ENCODE assay signal across 8 cellular contexts in the genomic region with DNA sequence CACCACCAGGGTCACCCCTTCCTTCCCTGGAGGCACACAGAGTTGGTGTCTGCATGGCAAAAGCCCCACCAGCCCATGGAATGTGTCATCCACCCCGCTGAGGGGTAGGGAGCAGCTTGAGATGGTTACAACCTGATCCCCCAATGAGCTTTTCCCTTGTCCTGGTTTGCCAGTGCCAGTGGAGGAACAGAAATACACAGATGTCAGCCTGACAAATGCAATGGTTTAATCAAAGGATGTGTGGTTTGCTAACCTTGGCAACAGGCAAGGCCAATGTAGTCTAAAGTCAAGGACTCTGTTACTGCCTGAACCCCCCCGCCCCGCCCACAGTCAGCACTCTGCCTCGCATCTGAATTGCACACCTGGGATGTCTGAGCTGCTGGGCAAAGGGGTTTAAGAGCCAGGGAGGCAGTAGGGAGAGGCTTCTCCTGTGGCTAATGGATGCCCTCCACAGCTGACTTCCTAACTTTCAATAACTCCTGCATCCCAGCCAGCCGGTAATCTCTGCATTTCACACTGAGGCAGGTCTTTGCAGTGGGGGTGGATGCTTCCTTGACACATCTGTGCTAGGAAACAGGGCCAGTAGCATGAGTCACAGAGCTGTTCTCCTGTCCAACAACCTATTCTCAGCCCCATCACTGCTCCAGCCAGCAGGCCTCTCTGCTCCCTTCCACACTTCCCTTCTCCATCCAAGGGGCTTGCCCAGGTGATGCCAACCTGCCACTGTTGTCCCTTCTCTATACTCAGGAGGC.
DNase-seq lines count a peak whose midpoint lies in the region; ATAC-seq and TF ChIP-seq lines count a peak whose summit lies in the region.

No MANE protein-coding gene starts in this region.

- peak; percentile 8 for ATAC-seq in GM19324 (IDR thresholded peaks at IDR 0.05; ENCODE audit: low FRiP score, unreplicated experiment)
- ATAC-seq in HG03378 (IDR thresholded peaks at IDR 0.05; ENCODE audit: unreplicated experiment), result peak; percentile 32
- no peak for ATAC-seq in effector memory CD8-positive, alpha-beta T cell (replicated peaks)

- DNase-seq in effector memory CD8-positive, alpha-beta T cell, result no peak
- peak; percentile 71 for DNase-seq in skeletal muscle cell (ENCODE audit: low read depth)
- DNase-seq in NCI-H345 treated with DMSO at 0.1 percent for 48 hours (lab: John Stamatoyannopoulos, UW; ENCODE audit: unreplicated experiment), result no peak
- DNase-seq in activated gamma-delta T cell treated with Interleukin-2 at 50 U/mL for 16 hours, result no peak
- no peak for DNase-seq in NCI-H510A (lab: John Stamatoyannopoulos, UW)
- no peak for DNase-seq in endothelial cell (ENCODE audit: low spot score)

- peaks cover 11 to 24% of the 10 kb centered on the region in 2 donors for H3K4me1 Mint-ChIP-seq in effector memory CD8-positive, alpha-beta T cell (ENCODE audit: low read depth in 2 of 2)
- H3K4me1 Mint-ChIP-seq in endothelial cell (ENCODE audit: unreplicated experiment), result peaks cover 4% of the 10 kb centered on the region

- H3K4me3 ChIP-seq in skeletal muscle cell (ENCODE audit: low read depth, low read length), result no peak overlapping the region

- no peak for TF ChIP-seq CTCF in endothelial cell (IDR thresholded peaks at IDR 0.05; ENCODE audit: unreplicated experiment)

- no peaks in the 10 kb centered on the region for H3K9me3 Mint-ChIP-seq in effector memory CD8-positive, alpha-beta T cell
- no peaks in the 10 kb centered on the region for H3K9me3 Mint-ChIP-seq in endothelial cell (ENCODE audit: unreplicated experiment)

- H3K27ac Mint-ChIP-seq in effector memory CD8-positive, alpha-beta T cell, result peak overlapping the region; percentile 56 to 80
- H3K27ac Mint-ChIP-seq in endothelial cell (ENCODE audit: unreplicated experiment), result no peak overlapping the region

- H3K27me3 Mint-ChIP-seq in effector memory CD8-positive, alpha-beta T cell, result no peaks in the 10 kb centered on the region
- peaks cover 8% of the 10 kb centered on the region for H3K27me3 Mint-ChIP-seq in endothelial cell (ENCODE audit: unreplicated experiment)

- peak overlapping the region in 1 of 2 donors; percentile 17 for H3K4me3 Mint-ChIP-seq in effector memory CD8-positive, alpha-beta T cell
- no peak overlapping the region for H3K4me3 Mint-ChIP-seq in endothelial cell (ENCODE audit: unreplicated experiment)

- H3K36me3 Mint-ChIP-seq in effector memory CD8-positive, alpha-beta T cell (ENCODE audit: insufficient read depth), result peaks cover 6% of the 10 kb centered on the region
- no peaks in the 10 kb centered on the region for H3K36me3 Mint-ChIP-seq in endothelial cell (ENCODE audit: low read depth, unreplicated experiment)
